In the genomic region with DNA sequence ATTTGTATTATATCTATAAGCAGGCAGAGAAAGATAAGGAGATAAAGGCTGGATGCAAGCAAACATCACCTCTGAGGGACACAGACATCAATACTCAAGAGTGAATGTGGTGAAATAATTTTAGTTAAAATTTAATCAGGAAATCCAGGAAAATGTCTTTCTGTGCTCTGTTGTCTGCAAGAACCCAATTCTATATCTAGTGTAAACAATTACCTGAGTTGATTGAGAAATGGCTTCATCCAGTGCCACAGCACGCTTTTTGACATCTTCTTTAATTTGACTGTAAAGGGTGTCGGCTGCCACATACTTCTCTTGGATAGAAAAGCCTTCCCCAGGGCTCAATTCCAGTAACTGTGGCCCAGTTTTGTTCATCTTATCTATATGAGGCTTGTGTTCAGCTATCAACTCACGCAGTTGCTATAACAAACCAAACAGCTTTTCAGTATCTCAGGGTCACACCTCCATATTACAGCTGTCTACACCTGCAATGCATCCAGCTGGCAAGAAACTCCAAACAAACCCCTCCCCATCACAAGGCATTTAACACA, we compare ENCODE assay signal across 1 cellular context.
A peak's percentile ranks its signal among the peaks of the same experiment; 100 is the strongest.
TF ChIP-seq lines count a peak whose summit lies in the region.

No MANE protein-coding gene starts in this region.

TF ChIP-seq in K562, 482 proteins besides CTCF, POLR2A, EP300 and RAD21 (continued from another document):
- TF ChIP-seq ZNF146 (CRISPR knock-in tag; IDR thresholded peaks at IDR 0.05; ENCODE audit: unreplicated experiment) (no peak), ZNF239 (CRISPR knock-in tag; IDR thresholded peaks at IDR 0.05) (no peak), ZNF395 (CRISPR knock-in tag; IDR thresholded peaks at IDR 0.05) (no peak), PML (IDR thresholded peaks at IDR 0.05; ENCODE audit: low read length) (peak; percentile 68), RFX1 (IDR thresholded peaks at IDR 0.05) (peak; percentile 57), SOX6 (IDR thresholded peaks at IDR 0.05) (peak; percentile 69), RBM22 (IDR thresholded peaks at IDR 0.05; ENCODE audit: low read depth, low read length, poor library complexity, severe bottlenecking) (no peak), SAP30 (IDR thresholded peaks at IDR 0.05; ENCODE audit: borderline replicate concordance, insufficient read depth, low read depth, low read length, poor library complexity, severe bottlenecking) (no peak), MYC (IDR thresholded peaks at IDR 0.05; ENCODE audit: low read depth, low read length) (0 out of 2 replicates have a peak, but pooled peaks have one; percentile 17), MYC (CRISPR knock-in tag; IDR thresholded peaks at IDR 0.05; ENCODE audit: borderline replicate concordance, low read depth) (no peak), CAMTA2 (CRISPR knock-in tag; conservative IDR thresholded peaks at IDR 0.05) (no peak), NKRF (IDR thresholded peaks at IDR 0.05; ENCODE audit: borderline replicate concordance) (no peak), RCOR1 (IDR thresholded peaks at IDR 0.05; ENCODE audit: borderline replicate concordance in 1 of 2, low read depth in 2 of 2, low read length in 2 of 2) (peak in 1 of 2 experiments; percentile 63; a peak in 2 of 4 replicates), ZBED1 (IDR thresholded peaks at IDR 0.05) (no peak), TGIF2 (CRISPR knock-in tag; IDR thresholded peaks at IDR 0.05) (no peak), ERF (CRISPR knock-in tag; IDR thresholded peaks at IDR 0.05) (no peak), ZNF561 (CRISPR knock-in tag; conservative IDR thresholded peaks at IDR 0.05) (no peak), DMBX1 (CRISPR knock-in tag; IDR thresholded peaks at IDR 0.05; ENCODE audit: borderline replicate concordance) (peak; percentile 82; the same call in 1 of the 2 replicates), ZNF507 (tag; conservative IDR thresholded peaks at IDR 0.05) (no peak), FOXP1 (CRISPR knock-in tag; IDR thresholded peaks at IDR 0.05) (no peak), ZNF586 (CRISPR knock-in tag; conservative IDR thresholded peaks at IDR 0.05) (no peak), FOXP4 (CRISPR knock-in tag; IDR thresholded peaks at IDR 0.05; ENCODE audit: borderline replicate concordance) (no peak), CCNT2 (IDR thresholded peaks at IDR 0.05; ENCODE audit: borderline replicate concordance, extremely low read depth, insufficient read length, low read depth, low read length) (peak; percentile 37), FOXA3 (CRISPR knock-in tag; conservative IDR thresholded peaks at IDR 0.05 in 1 of 2, IDR thresholded peaks at IDR 0.05 in 1 of 2) (no peak), CREB3 (tag; conservative IDR thresholded peaks at IDR 0.05; ENCODE audit: low read depth) (no peak), PRPF4 (IDR thresholded peaks at IDR 0.05; ENCODE audit: insufficient read depth, low read depth, low read length, poor library complexity, severe bottlenecking) (no peak), ARID4B (CRISPR knock-in tag; IDR thresholded peaks at IDR 0.05) (no peak)
- TF ChIP-seq, protein P1, sequence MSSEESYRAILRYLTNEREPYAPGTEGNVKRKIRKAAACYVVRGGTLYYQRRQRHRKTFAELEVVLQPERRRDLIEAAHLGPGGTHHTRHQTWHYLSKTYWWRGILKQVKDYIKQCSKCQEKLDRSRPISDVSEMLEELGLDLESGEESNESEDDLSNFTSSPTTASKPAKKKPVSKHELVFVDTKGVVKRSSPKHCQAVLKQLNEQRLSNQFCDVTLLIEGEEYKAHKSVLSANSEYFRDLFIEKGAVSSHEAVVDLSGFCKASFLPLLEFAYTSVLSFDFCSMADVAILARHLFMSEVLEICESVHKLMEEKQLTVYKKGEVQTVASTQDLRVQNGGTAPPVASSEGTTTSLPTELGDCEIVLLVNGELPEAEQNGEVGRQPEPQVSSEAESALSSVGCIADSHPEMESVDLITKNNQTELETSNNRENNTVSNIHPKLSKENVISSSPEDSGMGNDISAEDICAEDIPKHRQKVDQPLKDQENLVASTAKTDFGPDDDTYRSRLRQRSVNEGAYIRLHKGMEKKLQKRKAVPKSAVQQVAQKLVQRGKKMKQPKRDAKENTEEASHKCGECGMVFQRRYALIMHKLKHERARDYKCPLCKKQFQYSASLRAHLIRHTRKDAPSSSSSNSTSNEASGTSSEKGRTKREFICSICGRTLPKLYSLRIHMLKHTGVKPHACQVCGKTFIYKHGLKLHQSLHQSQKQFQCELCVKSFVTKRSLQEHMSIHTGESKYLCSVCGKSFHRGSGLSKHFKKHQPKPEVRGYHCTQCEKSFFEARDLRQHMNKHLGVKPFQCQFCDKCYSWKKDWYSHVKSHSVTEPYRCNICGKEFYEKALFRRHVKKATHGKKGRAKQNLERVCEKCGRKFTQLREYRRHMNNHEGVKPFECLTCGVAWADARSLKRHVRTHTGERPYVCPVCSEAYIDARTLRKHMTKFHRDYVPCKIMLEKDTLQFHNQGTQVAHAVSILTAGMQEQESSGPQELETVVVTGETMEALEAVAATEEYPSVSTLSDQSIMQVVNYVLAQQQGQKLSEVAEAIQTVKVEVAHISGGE (CRISPR knock-in tag; IDR thresholded peaks at IDR 0.05), result no peak
- TF ChIP-seq, protein P2, sequence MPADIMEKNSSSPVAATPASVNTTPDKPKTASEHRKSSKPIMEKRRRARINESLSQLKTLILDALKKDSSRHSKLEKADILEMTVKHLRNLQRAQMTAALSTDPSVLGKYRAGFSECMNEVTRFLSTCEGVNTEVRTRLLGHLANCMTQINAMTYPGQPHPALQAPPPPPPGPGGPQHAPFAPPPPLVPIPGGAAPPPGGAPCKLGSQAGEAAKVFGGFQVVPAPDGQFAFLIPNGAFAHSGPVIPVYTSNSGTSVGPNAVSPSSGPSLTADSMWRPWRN (IDR thresholded peaks at IDR 0.05; ENCODE audit: low read depth), result no peak
TF ChIP-seq in K562: peak in this region for 39.
